Comparison of ENCODE assay signal across 8 cellular contexts in the genomic region with DNA sequence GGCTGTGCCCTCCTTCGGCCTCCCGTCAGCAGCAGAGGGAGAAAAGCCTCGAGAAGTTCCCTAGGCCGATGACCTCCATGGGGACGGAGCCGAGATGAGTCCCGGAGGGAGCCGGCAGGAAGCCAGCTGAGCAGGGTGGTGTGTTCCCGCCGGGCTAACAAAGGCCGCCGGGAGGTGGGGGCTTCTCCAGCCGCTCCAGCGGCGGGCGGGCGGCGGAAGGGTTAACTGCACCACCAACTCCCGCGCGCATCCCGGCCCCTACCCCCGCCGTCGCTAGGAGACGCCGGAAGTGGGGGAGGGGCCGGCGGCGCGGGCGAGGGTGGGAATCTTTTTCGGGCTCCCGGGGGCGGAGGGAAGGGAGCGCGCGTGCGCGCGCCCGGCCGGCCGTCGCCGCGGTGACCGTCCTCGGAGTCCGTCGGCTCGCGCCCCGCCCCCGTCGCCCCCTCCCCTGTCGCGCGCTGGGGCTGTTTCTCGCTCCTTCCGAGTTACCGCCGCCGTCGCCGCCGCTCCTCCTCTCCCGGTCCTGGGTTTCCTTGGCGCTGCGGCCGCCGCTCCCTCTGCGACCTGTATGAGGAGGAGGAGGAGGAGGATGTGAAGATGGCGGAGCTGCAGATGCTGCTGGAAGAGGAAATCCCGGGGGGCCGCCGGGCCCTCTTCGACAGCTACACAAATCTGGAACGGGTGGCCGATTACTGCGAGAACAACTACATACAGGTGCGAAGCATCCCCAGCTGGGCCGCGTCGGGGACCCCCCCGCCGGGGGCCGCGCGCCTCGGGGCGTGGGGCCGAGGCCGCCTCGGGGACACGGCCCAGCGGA. TPM values are rescaled to one million over a fixed set of nuclear protein-coding genes. Genes with fewer than 3 reads are reported as not detected.
A peak's percentile ranks its signal among the peaks of the same experiment; 100 is the strongest.
DNase-seq lines count a peak whose midpoint lies in the region; ATAC-seq lines count a peak whose summit lies in the region.

TSS of gene ABI2 (plus strand) at position 477 of the 817 bp plus-strand sequence. CDS start at position 598, 121 bp downstream.

- POLR2A ChIA-PET in activated CD4-positive, alpha-beta T cell treated with anti-CD3 and anti-CD28 coated beads, Interleukin-2, amount 10 ng/mL, durations not matched to agents 7 days and 5 days (lab: Charles Lee), result no interaction called here

- ATAC-seq in GM18909 (IDR thresholded peaks at IDR 0.05; ENCODE audit: poor library complexity, unreplicated experiment) (peak; percentile 61), HG03175 (IDR thresholded peaks at IDR 0.05; ENCODE audit: unreplicated experiment) (peak; percentile 51), left lobe of liver (peak; percentile 95)

- DNase-seq in AG08395 (ENCODE audit: low spot score) (peak; percentile 96), NCI-H510A (lab: John Stamatoyannopoulos, UW) (peak; percentile 88), left lobe of liver (ENCODE audit: low spot score) (peak; percentile 85)
- DNase-seq in activated CD4-positive, alpha-beta T cell treated with anti-CD3 and anti-CD28 coated beads, Interleukin-2, amount 10 ng/mL, durations not matched to agents 7 days and 5 days, result peak; percentile 50
- peak; percentile 71 to 84 for DNase-seq in stimulated activated CD4-positive, alpha-beta T cell treated with anti-CD3 and anti-CD28 coated beads, Interleukin-2, amount 100 ng/mL, for 24 hours

- intact Hi-C loops in dendritic cell treated with granulocyte-macrophage colony-stimulating factor and Interleukin-4, amounts not matched to agents 40 ng/mL and 50 ng/mL, for 4 days (cut with micrococcal nuclease), result loop anchor here (1.0 kb wide), 1 partner anchor 90 kb away; no protein-coding TSS in a partner anchor

- H3K4me3 Mint-ChIP-seq in activated CD4-positive, alpha-beta T cell treated with anti-CD3 and anti-CD28 coated beads, Interleukin-2, amount 10 ng/mL, durations not matched to agents 7 days and 5 days, result peak within 1 kb of the TSS; percentile 82
- H3K4me3 Mint-ChIP-seq in dendritic cell treated with granulocyte-macrophage colony-stimulating factor and Interleukin-4, amounts not matched to agents 40 ng/mL and 50 ng/mL, for 4 days, result peak within 1 kb of the TSS; percentile 96

- CTCF ChIA-PET in activated CD4-positive, alpha-beta T cell treated with anti-CD3 and anti-CD28 coated beads, Interleukin-2, amount 10 ng/mL, durations not matched to agents 7 days and 5 days (lab: Charles Lee), result interaction anchor here (0.6 to 1.7 kb wide), 4 partner anchors 10 to 322 kb away, joined by 3 to 4 read pairs (median 4); no protein-coding TSS in a partner anchor

- no peaks in the 10 kb centered on the region for H3K36me3 Mint-ChIP-seq in activated CD4-positive, alpha-beta T cell treated with anti-CD3 and anti-CD28 coated beads, Interleukin-2, amount 10 ng/mL, durations not matched to agents 7 days and 5 days (ENCODE audit: low read depth)
- H3K36me3 Mint-ChIP-seq in dendritic cell treated with granulocyte-macrophage colony-stimulating factor and Interleukin-4, amounts not matched to agents 40 ng/mL and 50 ng/mL, for 4 days (ENCODE audit: low read depth), result peaks cover 6% of the 10 kb centered on the region

- H3K9me3 Mint-ChIP-seq in activated CD4-positive, alpha-beta T cell treated with anti-CD3 and anti-CD28 coated beads, Interleukin-2, amount 10 ng/mL, durations not matched to agents 7 days and 5 days, result no peaks in the 10 kb centered on the region
- no peaks in the 10 kb centered on the region for H3K9me3 Mint-ChIP-seq in dendritic cell treated with granulocyte-macrophage colony-stimulating factor and Interleukin-4, amounts not matched to agents 40 ng/mL and 50 ng/mL, for 4 days

- H3K27ac Mint-ChIP-seq in activated CD4-positive, alpha-beta T cell treated with anti-CD3 and anti-CD28 coated beads, Interleukin-2, amount 10 ng/mL, durations not matched to agents 7 days and 5 days, result peak within 1 kb of the TSS; percentile 77
- peak within 1 kb of the TSS; percentile 50 for H3K27ac Mint-ChIP-seq in dendritic cell treated with granulocyte-macrophage colony-stimulating factor and Interleukin-4, amounts not matched to agents 40 ng/mL and 50 ng/mL, for 4 days

- H3K4me1 Mint-ChIP-seq in activated CD4-positive, alpha-beta T cell treated with anti-CD3 and anti-CD28 coated beads, Interleukin-2, amount 10 ng/mL, durations not matched to agents 7 days and 5 days, result peaks cover 24% of the 10 kb centered on the region
- H3K4me1 Mint-ChIP-seq in dendritic cell treated with granulocyte-macrophage colony-stimulating factor and Interleukin-4, amounts not matched to agents 40 ng/mL and 50 ng/mL, for 4 days (ENCODE audit: low read depth), result peaks cover 24% of the 10 kb centered on the region

- H3K27me3 Mint-ChIP-seq in activated CD4-positive, alpha-beta T cell treated with anti-CD3 and anti-CD28 coated beads, Interleukin-2, amount 10 ng/mL, durations not matched to agents 7 days and 5 days, result peaks cover 6% of the 10 kb centered on the region
- H3K27me3 Mint-ChIP-seq in dendritic cell treated with granulocyte-macrophage colony-stimulating factor and Interleukin-4, amounts not matched to agents 40 ng/mL and 50 ng/mL, for 4 days, result peaks cover 3% of the 10 kb centered on the region

RNA-seq across cellular contexts. Expression of gene ABI2, which starts in this region (rescaled TPM):
- 10 to 100 TPM; 19.1 to 24.2 TPM for total RNA-seq in activated CD4-positive, alpha-beta T cell treated with anti-CD3 and anti-CD28 coated beads, Interleukin-2, amount 10 ng/mL, durations not matched to agents 7 days and 5 days
- 7.2 TPM for total RNA-seq in left lobe of liver

Comparison
In these comparisons a context has a peak if more than half of its experiments do, and no peak if none do; other contexts are left out.
1. Peak in every context shown above with its lines: DNase-seq and ATAC-seq.